Comparison of ENCODE assay signal across 23 cellular contexts in genomic region chr16:2333772-2334379, GRCh38. TPM values are rescaled to one million over a fixed set of nuclear protein-coding genes. Genes with fewer than 3 reads are reported as not detected.
DNase-seq lines count a peak whose midpoint lies in the region; ATAC-seq, FAIRE-seq and TF ChIP-seq lines count a peak whose summit lies in the region.
"Had no signal": no experiment of that assay in that cellular context is flagged by ENCODE, and none has a peak within 500 bp of the region (broad histone marks: within the 10 kb centered on the region; RNA-seq: fewer than 3 reads in every experiment).

No MANE protein-coding gene starts in this region.

- peak overlapping the region in 1 of 2 experiments; percentile 26; a peak in 1 of 4 replicates for H3K9ac ChIP-seq in K562 (ENCODE audit: insufficient read depth in 1 of 2, low read depth in 2 of 2, low read length in 2 of 2)
- H3K9ac ChIP-seq in HepG2 (ENCODE audit: insufficient read depth, low read depth, low read length), result no peak overlapping the region

- H3K4me2 ChIP-seq in K562 (ENCODE audit: insufficient read depth, low read length) (peak overlapping the region; percentile 59), HepG2 (ENCODE audit: low read depth, low read length) (no peak overlapping the region)

- H3K27me3 Mint-ChIP-seq in HFFc6 (ENCODE audit: insufficient read depth), result peaks cover 31% of the 10 kb centered on the region
- peaks cover 3 to 11% of the 10 kb centered on the region in 2 donors for H3K27me3 Mint-ChIP-seq in CD8-positive, alpha-beta memory T cell

- TF ChIP-seq POLR2A in K562 (conservative IDR thresholded peaks at IDR 0.05) (peak; percentile 17; the same call in 1 of the 2 replicates), HepG2 (IDR thresholded peaks at IDR 0.05; ENCODE audit: insufficient read depth in 1 of 2, low read depth in 2 of 2, low read length in 2 of 2) (no peak)

- no peaks in the 10 kb centered on the region for H3K36me3 Mint-ChIP-seq in HFFc6 (ENCODE audit: low read depth)
- H3K36me3 Mint-ChIP-seq in CD8-positive, alpha-beta memory T cell, result no peaks in the 10 kb centered on the region
- H3K36me3 Mint-ChIP-seq: activated CD8-positive, alpha-beta memory T cell treated with anti-CD3 and anti-CD28 coated beads, Interleukin-2, amount 10 ng/mL, durations not matched to agents 7 days and 5 days; memory B cell had no signal

- no peak for TF ChIP-seq CTCF in A673 (conservative IDR thresholded peaks at IDR 0.05; ENCODE audit: low read depth, low read length)
- TF ChIP-seq CTCF in HFFc6 (IDR thresholded peaks at IDR 0.05), result no peak
- TF ChIP-seq CTCF in K562 (IDR thresholded peaks at IDR 0.05 in 2 of 3, conservative IDR thresholded peaks at IDR 0.05 in 1 of 3; ENCODE audit: insufficient read depth in 2 of 3, low read depth in 1 of 3, low read length in 3 of 3), result no peak
- TF ChIP-seq CTCF in HepG2 (CRISPR knock-in tag; IDR thresholded peaks at IDR 0.05), result no peak
- TF ChIP-seq CTCF in GM20000 (IDR thresholded peaks at IDR 0.05; ENCODE audit: extremely low read depth, missing control alignments), result no peak

- CTCF ChIA-PET in A673 (lab: Charles Lee), result no interaction called here
- CTCF ChIA-PET in K562 (lab: Yijun Ruan, JAX; ENCODE audit: low intra/inter-chr PET ratio), result no interaction called here
- CTCF ChIA-PET in HepG2 (lab: Yijun Ruan, JAX; ENCODE audit: low intra/inter-chr PET ratio, low total read pairs), result no interaction called here
- CTCF ChIA-PET in CD8-positive, alpha-beta memory T cell (lab: Charles Lee), result no interaction called here

- no peak overlapping the region for H3K4me3 Mint-ChIP-seq in HFFc6
- H3K4me3 Mint-ChIP-seq in CD8-positive, alpha-beta memory T cell, result no peak overlapping the region
- H3K4me3 Mint-ChIP-seq: activated CD8-positive, alpha-beta memory T cell treated with anti-CD3 and anti-CD28 coated beads, Interleukin-2, amount 10 ng/mL, durations not matched to agents 7 days and 5 days; memory B cell; neural crest cell; stimulated activated naive CD8-positive, alpha-beta T cell treated with anti-CD3 and anti-CD28 coated beads, Interleukin-15, amount 100 ng/mL, for 72 hours had no signal

- no peaks in the 10 kb centered on the region for H3K9me3 ChIP-seq in A673 (ENCODE audit: low read depth, low read length, poor library complexity, severe bottlenecking)
- no peaks in the 10 kb centered on the region for H3K9me3 ChIP-seq in K562 (replicated peaks; ENCODE audit: control insufficient read depth, insufficient read depth, low read depth, low read length)
- no peaks in the 10 kb centered on the region for H3K9me3 ChIP-seq in HepG2 (ENCODE audit: low read length)
- H3K9me3 ChIP-seq in CD8-positive, alpha-beta memory T cell (ENCODE audit: low read length), result no peaks in the 10 kb centered on the region
- H3K9me3 ChIP-seq: gastroesophageal sphincter, uterus had no signal

- H3K27ac ChIP-seq in A673 (ENCODE audit: low read depth, low read length, poor library complexity, severe bottlenecking) (no peak overlapping the region), K562 (ENCODE audit: extremely low read depth, low read depth, low read length) (peak overlapping the region; percentile 16; the same call in 1 of the 3 replicates), HepG2 (ENCODE audit: extremely low read length, insufficient read depth, low read length) (no peak overlapping the region)
- no peak overlapping the region for H3K27ac ChIP-seq in CD8-positive, alpha-beta memory T cell (ENCODE audit: low read depth, low read length)
- H3K27ac ChIP-seq: gastroesophageal sphincter, uterus had no signal

- FAIRE-seq in K562 (lab: Jason Lieb, UNC) (peak; percentile 83), HepG2 (lab: Jason Lieb, UNC) (no peak)
- FAIRE-seq: endometrium had no signal

- H4K20me1 ChIP-seq in K562 (replicated peaks; ENCODE audit: control insufficient read depth, insufficient read depth, low read length), result no peaks in the 10 kb centered on the region
- 0 out of 2 replicates have a peak, but pooled peaks cover 2% of the 10 kb centered on the region for H4K20me1 ChIP-seq in HepG2 (ENCODE audit: insufficient read depth, low read length)

- TF ChIP-seq EP300 in K562 (IDR thresholded peaks at IDR 0.05; ENCODE audit: low read length) (no peak), HepG2 (IDR thresholded peaks at IDR 0.05; ENCODE audit: low read depth in 2 of 2, low read length in 2 of 2) (no peak), HepG2 (CRISPR knock-in tag; IDR thresholded peaks at IDR 0.05; ENCODE audit: borderline replicate concordance) (no peak)

- H2AFZ ChIP-seq in K562 (ENCODE audit: low read depth, low read length) (peak overlapping the region; percentile 5; the same call in 1 of the 2 replicates), HepG2 (ENCODE audit: low read length) (no peak overlapping the region)

- H3K4me3 ChIP-seq in A673 (ENCODE audit: low read depth, low read length, poor library complexity, severe bottlenecking) (no peak overlapping the region), K562 (no peak overlapping the region), HepG2 (replicated peaks in 1 of 3; ENCODE audit: insufficient read depth in 1 of 3, low read depth in 2 of 3, low read length in 3 of 3) (no peak overlapping the region)
- no peak overlapping the region for H3K4me3 ChIP-seq in CD8-positive, alpha-beta memory T cell (ENCODE audit: low read length)
- H3K4me3 ChIP-seq: gastroesophageal sphincter, uterus had no signal

- DNase-seq in A673 (ENCODE audit: low spot score) (peak; percentile 71), HFFc6 (peak; percentile 9), K562 (ENCODE audit: extremely low read depth in 1 of 4, low spot score in 3 of 4) (peak; percentile 65 to 73 (median 66)), HepG2 (ENCODE audit: low spot score) (peak; percentile 20), GM20000 (ENCODE audit: low spot score) (no peak)
- DNase-seq in CD8-positive, alpha-beta memory T cell, result no peak
- DNase-seq: activated CD8-positive, alpha-beta memory T cell treated with anti-CD3 and anti-CD28 coated beads, Interleukin-2, amount 10 ng/mL, durations not matched to agents 7 days and 5 days; activated effector memory CD4-positive, alpha-beta T cell treated with anti-CD3 and anti-CD28 coated beads, Interleukin-2, amount 50 U/mL, for 16 hours; amniotic stem cell; Calu3; cerebellar nuclear complex; Kasumi-1; NCI-H1417 treated with DMSO at 0.1 percent for 48 hours; retina; Right ventricle myocardium superior; stimulated activated naive CD8-positive, alpha-beta T cell treated with anti-CD3 and anti-CD28 coated beads, Interleukin-15, amount 100 ng/mL, for 72 hours; uterus had no signal

- BruUV-seq in A673 (replicated peaks; lab: Mats Ljungman, UMichigan), result no TSS peak
- no TSS peak for BruUV-seq in K562 (replicated peaks; lab: Mats Ljungman, UMichigan)
- BruUV-seq in HepG2 (replicated peaks; lab: Mats Ljungman, UMichigan), result no TSS peak

- H3K36me3 ChIP-seq in A673 (ENCODE audit: insufficient read depth, low read length, poor library complexity, severe bottlenecking) (no peaks in the 10 kb centered on the region), K562 (ENCODE audit: control insufficient read depth, insufficient read depth, low read length) (peaks cover 26% of the 10 kb centered on the region; the same call in 2 of the 3 replicates), HepG2 (replicated peaks in 1 of 2; ENCODE audit: control insufficient read depth in 1 of 2, insufficient read depth in 2 of 2, low read length in 2 of 2) (no peaks in the 10 kb centered on the region)
- H3K36me3 ChIP-seq in CD8-positive, alpha-beta memory T cell (ENCODE audit: insufficient read depth, low read length), result no peaks in the 10 kb centered on the region
- H3K36me3 ChIP-seq: gastroesophageal sphincter, uterus had no signal

- H3K9me3 Mint-ChIP-seq in HFFc6, result no peaks in the 10 kb centered on the region
- H3K9me3 Mint-ChIP-seq in CD8-positive, alpha-beta memory T cell, result no peaks in the 10 kb centered on the region
- H3K9me3 Mint-ChIP-seq: memory B cell; neural crest cell; stimulated activated naive CD8-positive, alpha-beta T cell treated with anti-CD3 and anti-CD28 coated beads, Interleukin-15, amount 100 ng/mL, for 72 hours had no signal

- POLR2A ChIA-PET in A673 (lab: Charles Lee; ENCODE audit: low non-redundant PET) (no interaction called here), K562 (lab: Yijun Ruan, JAX) (no interaction called here), HepG2 (lab: Yijun Ruan, JAX) (no interaction called here)
- POLR2A ChIA-PET in CD8-positive, alpha-beta memory T cell (lab: Charles Lee), result interaction anchor here (0.6 to 0.7 kb wide), 2 partner anchors 135 to 788 kb away, joined by 3 to 5 read pairs; no protein-coding TSS in a partner anchor

- H3K27ac Mint-ChIP-seq in HFFc6, result no peak overlapping the region
- H3K27ac Mint-ChIP-seq in CD8-positive, alpha-beta memory T cell, result no peak overlapping the region
- H3K27ac Mint-ChIP-seq: activated CD8-positive, alpha-beta memory T cell treated with anti-CD3 and anti-CD28 coated beads, Interleukin-2, amount 10 ng/mL, durations not matched to agents 7 days and 5 days; memory B cell; stimulated activated naive CD8-positive, alpha-beta T cell treated with anti-CD3 and anti-CD28 coated beads, Interleukin-15, amount 100 ng/mL, for 72 hours had no signal

- H3K79me2 ChIP-seq in K562 (ENCODE audit: control insufficient read depth, insufficient read depth, low read length), result peaks cover 34% of the 10 kb centered on the region
- no peaks in the 10 kb centered on the region for H3K79me2 ChIP-seq in HepG2 (ENCODE audit: insufficient read depth, low read length)

- no peaks in the 10 kb centered on the region for H3K27me3 ChIP-seq in A673 (replicated peaks; ENCODE audit: insufficient read depth, low read depth, low read length, poor library complexity)
- no peaks in the 10 kb centered on the region for H3K27me3 ChIP-seq in K562 (ENCODE audit: control insufficient read depth in 2 of 2, insufficient read depth in 2 of 2, low read length in 2 of 2)
- H3K27me3 ChIP-seq in HepG2 (ENCODE audit: control insufficient read depth in 1 of 2, insufficient read depth in 2 of 2, low read length in 2 of 2), result peaks cover 9 to 56% of the 10 kb centered on the region in 2 experiments
- H3K27me3 ChIP-seq in CD8-positive, alpha-beta memory T cell (ENCODE audit: insufficient read depth, low read length, poor library complexity, severe bottlenecking), result no peaks in the 10 kb centered on the region
- H3K27me3 ChIP-seq: gastroesophageal sphincter, uterus had no signal

- ATAC-seq in K562 (peak; percentile 73), HepG2 (no peak), HG03439 (IDR thresholded peaks at IDR 0.05; ENCODE audit: unreplicated experiment) (no peak), GM21367 (IDR thresholded peaks at IDR 0.05; ENCODE audit: unreplicated experiment) (no peak)
- ATAC-seq: activated CD8-positive, alpha-beta memory T cell treated with anti-CD3 and anti-CD28 coated beads, Interleukin-2, amount 10 ng/mL, durations not matched to agents 7 days and 5 days; gastroesophageal sphincter; stimulated activated naive CD8-positive, alpha-beta T cell treated with anti-CD3 and anti-CD28 coated beads, Interleukin-15, amount 100 ng/mL, for 72 hours had no signal

- no peaks in the 10 kb centered on the region for H3K9me1 ChIP-seq in K562 (ENCODE audit: control insufficient read depth, insufficient read depth, low read length)

- H3K4me1 Mint-ChIP-seq in HFFc6 (ENCODE audit: low read depth), result peaks cover 8% of the 10 kb centered on the region
- H3K4me1 Mint-ChIP-seq in CD8-positive, alpha-beta memory T cell, result peaks cover 4 to 9% (median 4%) of the 10 kb centered on the region in 3 donors
- H3K4me1 Mint-ChIP-seq: memory B cell, neural crest cell had no signal

- intact Hi-C loops in A673 (cut with micrococcal nuclease; ENCODE audit: unreplicated experiment) (no loop called here), K562 (cut with micrococcal nuclease) (no loop called here), HepG2 (cut with micrococcal nuclease; ENCODE audit: unreplicated experiment) (no loop called here)

- H3K4me1 ChIP-seq in A673 (ENCODE audit: insufficient read depth, low read length, poor library complexity, severe bottlenecking), result no peaks in the 10 kb centered on the region
- peaks cover 15 to 26% of the 10 kb centered on the region in 2 experiments for H3K4me1 ChIP-seq in K562 (replicated peaks in 1 of 2; ENCODE audit: control insufficient read depth in 2 of 2, insufficient read depth in 2 of 2, low read length in 2 of 2)
- peaks cover under 1% of the 10 kb centered on the region; the same call in 1 of the 2 replicates for H3K4me1 ChIP-seq in HepG2 (ENCODE audit: insufficient read depth, low read length)
- peaks cover 4% of the 10 kb centered on the region for H3K4me1 ChIP-seq in CD8-positive, alpha-beta memory T cell (ENCODE audit: insufficient read depth, low read length)
- H3K4me1 ChIP-seq: uterus had no signal

- in situ Hi-C loops in K562 (cut with MboI) (no loop called here), HepG2 (cut with HindIII; ENCODE audit: extremely low pct_ligation_motif_present, low pct_unique_long_range_greater_than_20kb) (no loop called here)

- WGBS in K562 (ENCODE audit: insufficient coverage, low coverage, missing lambda C conversion rate), result 41% methylated on average over 17 of the region's 17 CpGs
- whole genome bisulfite sequencing in HepG2 (ENCODE audit: low lambda C conversion rate), result 23% methylated on average over 13 of the region's 17 CpGs

- TF ChIP-seq RAD21 in K562 (CRISPR knock-in tag; conservative IDR thresholded peaks at IDR 0.05 in 1 of 2, IDR thresholded peaks at IDR 0.05 in 1 of 2), result no peak
- TF ChIP-seq RAD21 in HepG2 (CRISPR knock-in tag; IDR thresholded peaks at IDR 0.05), result no peak

RNA-seq across cellular contexts. Expression of gene ABCA3, which starts 6.7 kb away (rescaled TPM):
- total RNA-seq in A673 (2021) (9.0 and 13.7 TPM in 2 replicates), K562 (2014; rRNA removed) (6.9 and 11.0 TPM in 2 replicates), K562 (2014; rRNA removed; fragmentation: Illumina TruSeq; extraction: Trizol) (4.9 and 6.8 TPM in 2 replicates), K562 (2015; rRNA removed; fragmentation: Illumina TruSeq; extraction: Trizol) (5.6 and 6.1 TPM in 2 replicates), K562 (2021) (22.3 and 23.7 TPM in 2 replicates), HepG2 (2016; rRNA removed; fragmentation: Illumina TruSeq; extraction: Trizol) (0.41 and 0.60 TPM in 2 replicates)
- total RNA-seq in HFFc6 (2021; fragmentation: NEBNext Ultra II Directional; extraction: Animal tissue kit (Norgen Biotek cat#: 25700)), result 1 to 10 TPM; 1.9 to 3.6 (median 2.4) TPM
- total RNA-seq in K562 (2011; cell fraction: chromatin; rRNA removed; ENCODE audit: low replicate concordance), result 40.2 and 114 TPM in 2 replicates
- total RNA-seq in K562 (2011; cell fraction: nucleolus; rRNA removed), result 54.3 and 65.4 TPM in 2 replicates
- total RNA-seq in K562 (2011; cell fraction: nucleoplasm; rRNA removed), result 51.5 and 63.2 TPM in 2 replicates
- polyA plus RNA-seq in K562 (2011; rRNA removed) (9.2 and 15.1 TPM in 2 replicates), K562 (2014; fragmentation: Illumina TruSeq; extraction: Trizol) (15.4 and 18.8 TPM in 2 replicates), K562 (2014; fragmentation: Nextera tagmentation; extraction: Ambion mirVana) (under 1 TPM; 0.66 to 0.81 TPM), K562 (2014; rRNA removed) (11.7 and 13.9 TPM in 2 replicates), HepG2 (2011; rRNA removed) (1.5 and 2.3 TPM in 2 replicates)
- 8.2 and 11.8 TPM in 2 replicates for polyA plus RNA-seq in K562 (2011; cell fraction: cytosol; rRNA removed)
- 36.8 and 72.7 TPM in 2 replicates for polyA plus RNA-seq in K562 (2011; cell fraction: nucleus; rRNA removed)
- polyA plus RNA-seq in K562 (2012), result 12.0 and 19.4 TPM in 2 replicates
- 7.5 and 9.7 TPM in 2 replicates for polyA minus RNA-seq in K562 (2011; rRNA and poly(A)+ RNA removed)
- 12.4 and 14.4 TPM in 2 replicates for polyA minus RNA-seq in K562 (2011; cell fraction: cytosol; rRNA and poly(A)+ RNA removed)
- 10.1 and 11.4 TPM in 2 replicates for polyA minus RNA-seq in K562 (2011; cell fraction: nucleus; rRNA and poly(A)+ RNA removed)
- total RNA-seq in HepG2 (2016; cell fraction: cytosol; rRNA removed; fragmentation: Illumina TruSeq; extraction: Trizol; ENCODE audit: low read depth), result 0.09 and 0.51 TPM in 2 replicates
- 0.37 and 0.52 TPM in 2 replicates for total RNA-seq in HepG2 (2016; cell fraction: insoluble cytoplasmic fraction; rRNA removed; fragmentation: Illumina TruSeq; extraction: Trizol)
- 0.72 and 0.80 TPM in 2 replicates for total RNA-seq in HepG2 (2016; cell fraction: membrane; rRNA removed; fragmentation: Illumina TruSeq; extraction: Trizol)
- 0.38 and 0.56 TPM in 2 replicates for total RNA-seq in HepG2 (2016; cell fraction: nucleus; rRNA removed; fragmentation: Illumina TruSeq; extraction: Trizol)
- 1.1 and 1.3 TPM in 2 replicates for polyA plus RNA-seq in HepG2 (2011; cell fraction: cytosol; rRNA removed)
- 1.8 and 2.5 TPM in 2 replicates for polyA plus RNA-seq in HepG2 (2011; cell fraction: nucleus; rRNA removed)
- 0.71 and 2.5 TPM in 2 replicates for polyA plus RNA-seq in HepG2 (2012)
- 1.0 and 1.2 TPM in 2 replicates for polyA plus RNA-seq in HepG2 (2016; cell fraction: cytosol; fragmentation: Illumina TruSeq; extraction: Trizol; ENCODE audit: low read depth)
- 0.63 and 0.84 TPM in 2 replicates for polyA plus RNA-seq in HepG2 (2016; cell fraction: insoluble cytoplasmic fraction; fragmentation: Illumina TruSeq; extraction: Trizol; ENCODE audit: low read depth)
- 0.83 and 1.0 TPM in 2 replicates for polyA plus RNA-seq in HepG2 (2016; cell fraction: membrane; fragmentation: Illumina TruSeq; extraction: Trizol; ENCODE audit: low read depth)
- polyA plus RNA-seq in HepG2 (2016; cell fraction: nucleus; fragmentation: Illumina TruSeq; extraction: Trizol; ENCODE audit: insufficient read depth, low read depth), result 0.75 and 1.2 TPM in 2 replicates
- polyA minus RNA-seq in HepG2 (2011; rRNA and poly(A)+ RNA removed; ENCODE audit: low replicate concordance), result 2.2 and 9.0 TPM in 2 replicates
- polyA minus RNA-seq in HepG2 (2011; cell fraction: cytosol; rRNA and poly(A)+ RNA removed), result 0.40 and 0.44 TPM in 2 replicates
- polyA minus RNA-seq in HepG2 (2011; cell fraction: nucleus; rRNA and poly(A)+ RNA removed), result 0.64 and 1.4 TPM in 2 replicates
- total RNA-seq in CD8-positive, alpha-beta memory T cell, result 1 to 10 TPM; 7.0 to 7.9 TPM
- 4.1 TPM for polyA plus RNA-seq in CD8-positive, alpha-beta memory T cell

Comparison
In these comparisons a context has a peak if more than half of its experiments do, and no peak if none do; other contexts are left out.
1. DNase-seq: peak in A673 (single experiment), HFFc6 (single experiment), K562 (4 of 4) and HepG2 (single experiment); none in CD8-positive, alpha-beta memory T cell (0 of 5) and GM20000 (single experiment).